Comparison of ENCODE assay signal across 1 cellular context in the genomic region with DNA sequence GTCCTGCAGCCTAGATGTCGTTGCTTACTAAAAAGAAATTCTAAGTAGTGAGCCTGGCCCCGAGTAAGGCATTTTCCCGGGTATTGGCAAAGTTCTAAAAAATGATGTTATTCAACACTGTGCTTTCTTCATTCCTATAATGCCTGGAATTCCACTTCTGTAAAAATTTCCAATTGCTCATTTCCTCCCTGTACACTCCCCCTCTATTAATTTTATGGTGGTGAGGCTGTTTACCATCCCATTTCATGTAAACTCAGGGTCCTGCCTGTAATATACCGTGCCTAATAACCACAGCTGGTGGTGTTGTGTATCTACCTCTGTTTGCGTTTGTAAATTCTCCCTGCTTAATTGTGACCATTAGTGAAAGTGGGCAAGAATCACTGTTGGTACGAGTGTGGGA.
TF ChIP-seq lines count a peak whose summit lies in the region.

No MANE protein-coding gene starts in this region.

TF ChIP-seq in endothelial cell of umbilical vein, 7 proteins besides CTCF, POLR2A, EP300 and RAD21:
- no peak for TF ChIP-seq POLR2AphosphoS5 (IDR thresholded peaks at IDR 0.05; ENCODE audit: insufficient read depth, low read depth, low read length)
- TF ChIP-seq EZH2 (IDR thresholded peaks at IDR 0.05; ENCODE audit: borderline replicate concordance, low read depth, low read length, severe bottlenecking) = no peak
- TF ChIP-seq MYC (IDR thresholded peaks at IDR 0.05; ENCODE audit: low read depth, low read length) = no peak
- TF ChIP-seq JUN (IDR thresholded peaks at IDR 0.05; ENCODE audit: borderline replicate concordance, insufficient read depth, insufficient read length, low read depth) = peak; percentile 46
- TF ChIP-seq FOS (IDR thresholded peaks at IDR 0.05; ENCODE audit: borderline replicate concordance, insufficient read depth, low read length) = no peak
